Comparison of ENCODE assay signal across 9 cellular contexts in the genomic region with DNA sequence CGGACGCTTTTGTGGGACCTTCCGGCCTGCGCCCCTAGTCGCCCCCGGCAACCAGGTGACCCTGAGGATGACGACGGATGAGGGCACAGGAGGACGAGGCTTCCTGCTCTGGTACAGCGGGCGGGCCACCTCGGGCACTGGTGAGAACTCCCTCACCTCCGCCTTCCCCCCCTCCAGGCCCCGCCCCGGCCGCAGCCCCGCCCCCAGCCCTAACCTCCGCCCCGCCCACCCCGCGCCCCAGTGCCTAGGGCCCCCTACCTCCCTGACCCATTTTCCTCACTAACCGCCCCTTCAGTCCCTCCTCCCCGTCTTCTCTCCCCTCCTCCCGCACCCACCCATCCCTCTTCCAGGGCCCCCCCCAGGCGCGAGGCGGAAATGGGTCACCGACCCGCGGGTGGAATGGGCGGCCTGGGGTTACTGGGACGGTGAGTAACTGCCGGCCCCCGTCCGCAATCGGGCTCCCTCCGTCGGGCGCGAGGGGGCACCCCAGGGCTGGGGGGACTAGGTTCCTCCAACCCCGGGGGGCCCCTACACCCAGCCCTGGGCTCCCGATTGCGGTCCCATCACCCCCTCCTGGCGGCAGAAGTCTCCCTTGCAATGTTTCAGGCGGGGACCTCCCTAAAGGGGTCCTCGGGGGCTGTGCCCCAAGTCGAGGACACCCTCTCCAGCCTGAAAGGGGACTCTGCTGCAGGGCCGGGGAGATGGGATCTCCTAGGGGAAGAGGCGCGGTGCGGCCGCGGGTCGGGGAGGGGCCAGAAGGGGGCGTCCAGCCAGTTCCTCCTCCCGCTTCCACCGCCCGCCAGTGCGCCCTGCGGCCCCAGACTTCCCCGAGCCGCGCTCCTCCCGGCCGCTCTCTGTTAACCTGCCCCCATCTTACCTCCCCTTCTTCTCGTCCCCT. TPM values are rescaled to one million over a fixed set of nuclear protein-coding genes. Genes with fewer than 3 reads are reported as not detected.
DNase-seq lines count a peak whose midpoint lies in the region; ATAC-seq and TF ChIP-seq lines count a peak whose summit lies in the region.
"Had no signal": no experiment of that assay in that cellular context is flagged by ENCODE, and none has a peak within 500 bp of the region (broad histone marks: within the 10 kb centered on the region; RNA-seq: fewer than 3 reads in every experiment).

No MANE protein-coding gene starts in this region.

- ATAC-seq in GM21717 (IDR thresholded peaks at IDR 0.05; ENCODE audit: unreplicated experiment) (peak; percentile 40), HG03135 (IDR thresholded peaks at IDR 0.05; ENCODE audit: unreplicated experiment) (no peak)

- in situ Hi-C loops in Caki2 (cut with HindIII; ENCODE audit: low pct_unique_long_range_greater_than_20kb, low sequenced_read_pairs): no loop called here

- no peaks in the 10 kb centered on the region for H3K9me3 ChIP-seq in WERI-Rb-1 (ENCODE audit: severe bottlenecking)

- H3K4me3 ChIP-seq in WERI-Rb-1 (ENCODE audit: low read depth, low read length) (peak overlapping the region; percentile 83), cardiac fibroblast (replicated peaks in 1 of 2; ENCODE audit: low read depth in 2 of 2, low read length in 2 of 2) (peak overlapping the region; percentile 77 to 84)

- H3K36me3 ChIP-seq in WERI-Rb-1: no peaks in the 10 kb centered on the region

- H3K27me3 ChIP-seq in WERI-Rb-1 (ENCODE audit: insufficient read depth, low read depth, severe bottlenecking): peaks cover 8% of the 10 kb centered on the region

- H3K27ac ChIP-seq in WERI-Rb-1: peak overlapping the region; percentile 48
- H3K27ac ChIP-seq: epithelial cell of prostate had no signal

- DNase-seq in Caki2 (ENCODE audit: low read depth) (peak; percentile 67), NCI-H1930 (lab: John Stamatoyannopoulos, UW) (peak; percentile 85 to 86), WERI-Rb-1 (peak; percentile 82), cardiac fibroblast (ENCODE audit: low read depth in 2 of 2) (peak; percentile 66 to 80), kidney tubule cell (ENCODE audit: low spot score) (peak; percentile 67)
- DNase-seq in stimulated activated CD4-positive, alpha-beta T cell treated with anti-CD3 and anti-CD28 coated beads, Interleukin-4, amount 100 ng/mL, for 1 hour: peak; percentile 65

- peak; percentile 54; the same call in 1 of the 2 replicates for TF ChIP-seq CTCF in WERI-Rb-1 (IDR thresholded peaks at IDR 0.05; ENCODE audit: low read depth, low read length)
- peak; percentile 44 for TF ChIP-seq CTCF in cardiac fibroblast (IDR thresholded peaks at IDR 0.05; ENCODE audit: low read depth, low read length)

RNA-seq across cellular contexts. Expression of a gene that starts 2.2 kb away (rescaled TPM):
- total RNA-seq in Caki2 (2014; rRNA removed; shearing (Covaris generic); ENCODE audit: low replicate concordance): 5.3 and 17.8 TPM in 2 replicates

RNA-seq across cellular contexts. Expression of a gene that starts 8.0 kb away (rescaled TPM):
- total RNA-seq in Caki2 (2014; rRNA removed; shearing (Covaris generic); ENCODE audit: low replicate concordance): 3.6 and 34.9 TPM in 2 replicates

RNA-seq across cellular contexts. Expression of a gene that starts 18.2 kb away (rescaled TPM):
- 0.23 and 0.71 TPM in 2 replicates for total RNA-seq in Caki2 (2014; rRNA removed; shearing (Covaris generic); ENCODE audit: low replicate concordance)

RNA-seq across cellular contexts. Expression of a gene that starts 18.4 kb away (rescaled TPM):
- total RNA-seq in Caki2 (2014; rRNA removed; shearing (Covaris generic); ENCODE audit: low replicate concordance): 0.84 and 3.7 TPM in 2 replicates

RNA-seq across cellular contexts. Expression of a gene that starts 30.6 kb away (rescaled TPM):
- not detected in 2 replicates for total RNA-seq in Caki2 (2014; rRNA removed; shearing (Covaris generic); ENCODE audit: low replicate concordance)
